In the genomic region with DNA sequence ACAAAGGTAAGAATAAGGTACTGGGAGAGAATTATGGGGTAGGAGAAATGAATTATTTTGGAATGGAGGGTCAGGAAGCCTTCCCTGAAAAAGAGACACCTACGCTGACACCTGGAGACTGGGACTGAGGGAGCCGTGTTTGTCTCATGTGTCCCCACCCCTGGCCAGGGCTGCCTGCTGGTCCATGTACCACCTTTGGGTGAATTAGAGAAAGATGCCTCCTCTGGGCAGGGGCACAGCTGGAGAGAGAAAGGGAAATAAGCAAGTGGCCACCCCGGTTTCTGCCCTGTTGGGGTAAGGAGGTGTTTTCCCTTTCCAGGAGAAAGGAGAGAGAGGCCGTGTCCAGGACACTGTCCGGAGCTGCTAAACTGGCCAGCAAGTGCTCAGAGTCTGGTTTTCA, we compare ENCODE assay signal across 24 cellular contexts. TPM values are rescaled to one million over a fixed set of nuclear protein-coding genes. Genes with fewer than 3 reads are reported as not detected.
DNase-seq lines count a peak whose midpoint lies in the region; ATAC-seq and TF ChIP-seq lines count a peak whose summit lies in the region.
"Had no signal": no experiment of that assay in that cellular context is flagged by ENCODE, and none has a peak within 500 bp of the region (broad histone marks: within the 10 kb centered on the region; RNA-seq: fewer than 3 reads in every experiment).

No MANE protein-coding gene starts in this region.

- H3K4me1 Mint-ChIP-seq in natural killer cell treated with Interleukin-12 subunit alpha and Interleukin-12 subunit beta and Interleukin-15 and Interleukin-18, amount 100 ng/mL, for 72 hours (ENCODE audit: low read depth in 2 of 2), result peaks cover 0 to 3% of the 10 kb centered on the region in 2 donors
- peaks cover 0 to 4% of the 10 kb centered on the region in 2 donors for H3K4me1 Mint-ChIP-seq in natural killer cell
- H3K4me1 Mint-ChIP-seq in endodermal cell, result peaks cover 30% of the 10 kb centered on the region
- H3K4me1 Mint-ChIP-seq: CD4-positive, CD25-positive, alpha-beta regulatory T cell had no signal

- H3K27ac Mint-ChIP-seq in natural killer cell treated with Interleukin-12 subunit alpha and Interleukin-12 subunit beta and Interleukin-15 and Interleukin-18, amount 100 ng/mL, for 72 hours, result no peak overlapping the region
- H3K27ac Mint-ChIP-seq in natural killer cell (no peak overlapping the region), endodermal cell (peak overlapping the region; percentile 76)
- H3K27ac Mint-ChIP-seq: CD4-positive, CD25-positive, alpha-beta regulatory T cell had no signal

- peaks cover 10% of the 10 kb centered on the region for H3K79me1 ChIP-seq in mesendoderm (ENCODE audit: low read length)

- TF ChIP-seq CTCF in natural killer cell (IDR thresholded peaks at IDR 0.05), result no peak
- no peak for TF ChIP-seq CTCF in endodermal cell (conservative IDR thresholded peaks at IDR 0.05)
- no peak for TF ChIP-seq CTCF in upper lobe of right lung (IDR thresholded peaks at IDR 0.05)
- no peak for TF ChIP-seq CTCF in ascending aorta (IDR thresholded peaks at IDR 0.05)

- H3K4me1 ChIP-seq in endodermal cell (ENCODE audit: control insufficient read depth, insufficient read depth, low read length), result no peaks in the 10 kb centered on the region
- peaks cover 10% of the 10 kb centered on the region for H3K4me1 ChIP-seq in mesendoderm (ENCODE audit: control insufficient read depth, low read depth, low read length)
- H3K4me1 ChIP-seq in upper lobe of right lung, result peaks cover 61% of the 10 kb centered on the region
- H3K4me1 ChIP-seq in ascending aorta, result peaks cover 11 to 22% of the 10 kb centered on the region in 2 donors

- H3K4me3 ChIP-seq in endodermal cell (ENCODE audit: low read length) (no peak overlapping the region), mesendoderm (ENCODE audit: low read length) (no peak overlapping the region), upper lobe of right lung (no peak overlapping the region), ascending aorta (no peak overlapping the region)
- H3K4me3 ChIP-seq: BLaER1, SJSA1 had no signal

- H3K36me3 ChIP-seq in endodermal cell (ENCODE audit: control insufficient read depth, insufficient read depth, low read length), result no peaks in the 10 kb centered on the region
- no peaks in the 10 kb centered on the region for H3K36me3 ChIP-seq in mesendoderm (ENCODE audit: control insufficient read depth, insufficient read depth, low read length)
- no peaks in the 10 kb centered on the region for H3K36me3 ChIP-seq in upper lobe of right lung
- H3K36me3 ChIP-seq in ascending aorta, result no peaks in the 10 kb centered on the region
- H3K36me3 ChIP-seq: BLaER1, SJSA1 had no signal

- no peak overlapping the region for H3K23ac ChIP-seq in mesendoderm (ENCODE audit: low read length)

- no peak overlapping the region for H2AK5ac ChIP-seq in mesendoderm (ENCODE audit: low read length)

- H3K9ac ChIP-seq in endodermal cell (ENCODE audit: extremely low read depth, low read length, poor library complexity, severe bottlenecking), result no peak overlapping the region
- H3K9ac ChIP-seq in mesendoderm (ENCODE audit: low read length), result peak overlapping the region; percentile 12
- H3K9ac ChIP-seq: BLaER1 had no signal

- H3K27ac ChIP-seq in endodermal cell (ENCODE audit: low read depth, low read length), result no peak overlapping the region
- no peak overlapping the region for H3K27ac ChIP-seq in mesendoderm (ENCODE audit: low read depth, low read length)
- peak overlapping the region; percentile 65 for H3K27ac ChIP-seq in upper lobe of right lung
- H3K27ac ChIP-seq in ascending aorta, result no peak overlapping the region
- H3K27ac ChIP-seq: BLaER1, HL-60, SJSA1 had no signal

- H3K9me3 Mint-ChIP-seq in natural killer cell treated with Interleukin-12 subunit alpha and Interleukin-12 subunit beta and Interleukin-15 and Interleukin-18, amount 100 ng/mL, for 72 hours, result no peaks in the 10 kb centered on the region
- H3K9me3 Mint-ChIP-seq in natural killer cell, result no peaks in the 10 kb centered on the region
- H3K9me3 Mint-ChIP-seq in endodermal cell, result no peaks in the 10 kb centered on the region
- H3K9me3 Mint-ChIP-seq: CD4-positive, CD25-positive, alpha-beta regulatory T cell had no signal

- H3K4me2 ChIP-seq in mesendoderm (ENCODE audit: low read length), result no peak overlapping the region

- no peak for ATAC-seq in natural killer cell treated with Interleukin-12 subunit alpha and Interleukin-12 subunit beta and Interleukin-15 and Interleukin-18, amount 100 ng/mL, for 72 hours
- no peak for ATAC-seq in natural killer cell
- ATAC-seq in upper lobe of right lung, result peak; percentile 1
- no peak for ATAC-seq in GM19397 (IDR thresholded peaks at IDR 0.05; ENCODE audit: unreplicated experiment)
- ATAC-seq: HCT116, HepG2 had no signal

- H3K27me3 Mint-ChIP-seq in natural killer cell treated with Interleukin-12 subunit alpha and Interleukin-12 subunit beta and Interleukin-15 and Interleukin-18, amount 100 ng/mL, for 72 hours, result peaks cover 14 to 23% of the 10 kb centered on the region in 2 donors
- H3K27me3 Mint-ChIP-seq in natural killer cell (ENCODE audit: low read depth in 2 of 2), result peaks cover 0 to 24% of the 10 kb centered on the region in 2 donors
- no peaks in the 10 kb centered on the region for H3K27me3 Mint-ChIP-seq in endodermal cell (ENCODE audit: insufficient read depth)

- H3K36me3 Mint-ChIP-seq in natural killer cell treated with Interleukin-12 subunit alpha and Interleukin-12 subunit beta and Interleukin-15 and Interleukin-18, amount 100 ng/mL, for 72 hours, result no peaks in the 10 kb centered on the region
- H3K36me3 Mint-ChIP-seq in natural killer cell, result no peaks in the 10 kb centered on the region
- no peaks in the 10 kb centered on the region for H3K36me3 Mint-ChIP-seq in endodermal cell (ENCODE audit: low read depth)
- H3K36me3 Mint-ChIP-seq: CD4-positive, CD25-positive, alpha-beta regulatory T cell had no signal

- no peak overlapping the region for H2BK120ac ChIP-seq in mesendoderm (ENCODE audit: low read depth, low read length)

- H3K4ac ChIP-seq in mesendoderm (ENCODE audit: low read depth, low read length), result no peak overlapping the region

- no peak overlapping the region for H3K4me3 Mint-ChIP-seq in natural killer cell treated with Interleukin-12 subunit alpha and Interleukin-12 subunit beta and Interleukin-15 and Interleukin-18, amount 100 ng/mL, for 72 hours
- no peak overlapping the region for H3K4me3 Mint-ChIP-seq in natural killer cell
- peak overlapping the region; percentile 25 for H3K4me3 Mint-ChIP-seq in endodermal cell
- H3K4me3 Mint-ChIP-seq: CD4-positive, CD25-positive, alpha-beta regulatory T cell had no signal

- H3K18ac ChIP-seq in mesendoderm (ENCODE audit: low read length), result no peak overlapping the region

- intact Hi-C loops in natural killer cell (cut with micrococcal nuclease) (no loop called here), upper lobe of right lung (cut with DNase I) (no loop called here), ascending aorta (cut with DNase I) (no loop called here)

- peak overlapping the region; percentile 31 for H3K56ac ChIP-seq in mesendoderm (ENCODE audit: low read length)

- H4K5ac ChIP-seq in mesendoderm (ENCODE audit: low read length), result no peak overlapping the region

- H3K79me2 ChIP-seq in mesendoderm (ENCODE audit: control insufficient read depth, insufficient read depth, low read length), result no peaks in the 10 kb centered on the region

- no peak overlapping the region for H2BK15ac ChIP-seq in mesendoderm (replicated peaks; ENCODE audit: low read depth)

- no peak overlapping the region for H2BK5ac ChIP-seq in mesendoderm (ENCODE audit: low read length)

- WGBS in endodermal cell (ENCODE audit: insufficient coverage in 1 of 2, insufficient read length in 1 of 2), 2 experiments, result 78 to 100% methylated on average over 1 to 5 of the region's 5 CpGs
- WGBS in mesendoderm (ENCODE audit: extremely low coverage, insufficient coverage, low lambda C conversion rate), result no CpG with 5 or more reads among the region's 5 CpGs

- peak; percentile 50 for DNase-seq in natural killer cell treated with Interleukin-12 subunit alpha and Interleukin-12 subunit beta and Interleukin-15 and Interleukin-18, amount 100 ng/mL, for 72 hours (ENCODE audit: low spot score)
- DNase-seq in natural killer cell, result no peak
- no peak for DNase-seq in endodermal cell
- no peak for DNase-seq in mesendoderm
- DNase-seq in upper lobe of right lung, result peak; percentile 57
- DNase-seq in ascending aorta (ENCODE audit: low spot score in 2 of 2), result no peak
- no peak for DNase-seq in COLO668 (lab: John Stamatoyannopoulos, UW; ENCODE audit: unreplicated experiment)
- DNase-seq: CD4-positive, CD25-positive, alpha-beta regulatory T cell; GOT3; Karpas-422; NCI-H1092 treated with DMSO at 0.1 percent for 48 hours; NCI-H1436; NCI-H187; NCI-H2081 treated with DMSO at 0.1 percent for 48 hours; NCI-H2171; NCI-H82; Right ventricle myocardium superior; RPMI8226 had no signal

- no peak overlapping the region for H4K8ac ChIP-seq in mesendoderm (ENCODE audit: low read depth, low read length)

- H3K27me3 ChIP-seq in endodermal cell (ENCODE audit: control insufficient read depth, insufficient read depth, low read length, poor library complexity, severe bottlenecking) (no peaks in the 10 kb centered on the region), mesendoderm (ENCODE audit: insufficient read depth, low read length, poor library complexity) (no peaks in the 10 kb centered on the region), upper lobe of right lung (no peaks in the 10 kb centered on the region), ascending aorta (no peaks in the 10 kb centered on the region)
- H3K27me3 ChIP-seq: BLaER1, SJSA1 had no signal

- H3K9me3 ChIP-seq in endodermal cell (ENCODE audit: control insufficient read depth, low read length) (no peaks in the 10 kb centered on the region), upper lobe of right lung (no peaks in the 10 kb centered on the region), ascending aorta (no peaks in the 10 kb centered on the region)
- H3K9me3 ChIP-seq: BLaER1, SJSA1 had no signal

RNA-seq across cellular contexts. Expression of a gene that starts 21.8 kb away (rescaled TPM):
- total RNA-seq in natural killer cell treated with Interleukin-12 subunit alpha and Interleukin-12 subunit beta and Interleukin-15 and Interleukin-18, amount 100 ng/mL, for 72 hours, result 1 to 10 TPM; 3.3 to 5.6 TPM
- total RNA-seq in natural killer cell, result 1 to 10 TPM in 1 of 3 donors, under 1 TPM in 2; 0.70 to 1.1 (median 0.75) TPM
- total RNA-seq in endodermal cell, result 10 to 100 TPM; 19.1 to 19.3 TPM
- 11.7 TPM for polyA plus RNA-seq in endodermal cell (2013, experiment 1 of 2)
- 12.2 TPM for polyA plus RNA-seq in endodermal cell (2013, experiment 2 of 2)
- 14.0 TPM for polyA plus RNA-seq in mesendoderm (2013, experiment 1 of 2)
- polyA plus RNA-seq in mesendoderm (2013, experiment 2 of 2), result 13.9 TPM
- total RNA-seq in upper lobe of right lung, result 37.5 TPM
- 33.0 TPM for total RNA-seq in ascending aorta

RNA-seq across cellular contexts. Expression of a gene that starts 22.3 kb away (rescaled TPM):
- 10 to 100 TPM; 66.3 to 95.6 TPM for total RNA-seq in natural killer cell treated with Interleukin-12 subunit alpha and Interleukin-12 subunit beta and Interleukin-15 and Interleukin-18, amount 100 ng/mL, for 72 hours
- total RNA-seq in natural killer cell, result 10 to 100 TPM; 53.8 to 68.4 (median 61.7) TPM
- 10 to 100 TPM; 84.2 to 98.8 TPM for total RNA-seq in endodermal cell
- 103 TPM for polyA plus RNA-seq in endodermal cell (2013, experiment 1 of 2)
- 84.0 TPM for polyA plus RNA-seq in endodermal cell (2013, experiment 2 of 2)
- 109 TPM for polyA plus RNA-seq in mesendoderm (2013, experiment 1 of 2)
- 111 TPM for polyA plus RNA-seq in mesendoderm (2013, experiment 2 of 2)
- total RNA-seq in upper lobe of right lung, result 70.7 TPM
- 34.0 TPM for total RNA-seq in ascending aorta

RNA-seq across cellular contexts. Expression of a gene that starts 52.1 kb away (rescaled TPM):
- not detected for total RNA-seq in natural killer cell treated with Interleukin-12 subunit alpha and Interleukin-12 subunit beta and Interleukin-15 and Interleukin-18, amount 100 ng/mL, for 72 hours
- total RNA-seq in natural killer cell, result not detected
- not detected for total RNA-seq in endodermal cell
- polyA plus RNA-seq in endodermal cell (2013, experiment 1 of 2), result not detected
- not detected for polyA plus RNA-seq in endodermal cell (2013, experiment 2 of 2)
- 0.06 TPM for polyA plus RNA-seq in mesendoderm (2013, experiment 1 of 2)
- polyA plus RNA-seq in mesendoderm (2013, experiment 2 of 2), result 0.07 TPM
- total RNA-seq in upper lobe of right lung, result 0.98 TPM
- total RNA-seq in ascending aorta, result not detected
- total RNA-seq: CD4-positive, CD25-positive, alpha-beta regulatory T cell; HepG2; SJSA1 had no signal
- polyA plus RNA-seq: CD4-positive, CD25-positive, alpha-beta regulatory T cell; HepG2 had no signal

Comparison
In these comparisons a context has a peak if more than half of its experiments do, and no peak if none do; other contexts are left out.
1. DNase-seq: peak in natural killer cell treated with Interleukin-12 subunit alpha and Interleukin-12 subunit beta and Interleukin-15 and Interleukin-18, amount 100 ng/mL, for 72 hours (single experiment) and upper lobe of right lung (single experiment); none in natural killer cell (single experiment), endodermal cell (single experiment), mesendoderm (single experiment), ascending aorta (0 of 2) and COLO668 (single experiment).